8 cellular contexts compared by ENCODE assay signal in the genomic region with DNA sequence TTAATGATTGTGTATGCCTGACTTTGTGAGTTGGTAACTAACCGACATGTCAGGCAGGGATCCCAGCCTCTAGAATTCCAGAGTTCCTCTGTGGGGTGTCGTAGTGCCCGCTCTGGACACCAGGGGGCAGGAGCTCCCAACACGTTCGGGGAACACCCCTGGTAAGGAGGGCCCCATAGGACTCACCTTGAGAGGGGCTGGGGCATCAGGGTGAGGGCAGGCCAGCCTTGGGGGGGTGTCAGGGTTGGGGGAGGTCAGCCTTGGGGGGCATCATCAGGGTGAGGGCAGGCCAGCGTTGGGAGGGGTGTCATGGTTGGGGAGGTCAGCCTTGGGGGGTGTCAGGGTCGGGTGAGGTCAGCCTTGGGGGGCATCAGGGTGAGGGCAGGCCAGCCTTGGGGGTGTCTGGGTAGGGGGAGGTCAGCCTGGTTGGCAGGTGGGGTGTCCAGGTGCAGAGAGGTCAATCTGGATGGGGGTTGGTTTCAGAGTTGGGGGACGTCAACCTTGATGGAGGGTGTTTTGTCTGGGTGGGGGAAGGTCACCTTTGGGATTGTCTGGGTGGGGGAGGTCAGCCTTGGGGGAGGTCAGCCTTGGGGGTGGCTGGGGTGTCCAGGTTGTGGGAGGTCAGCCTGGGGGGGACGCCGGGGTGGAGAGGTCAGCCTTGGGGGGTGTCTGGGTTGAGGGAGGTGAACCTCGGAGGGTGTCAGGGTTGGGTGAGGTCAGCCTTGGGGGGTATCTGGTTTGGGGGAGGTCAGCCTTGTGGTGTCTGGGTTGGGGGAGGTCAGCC. TPM values are rescaled to one million over a fixed set of nuclear protein-coding genes. Genes with fewer than 3 reads are reported as not detected.
A peak's percentile ranks its signal among the peaks of the same experiment; 100 is the strongest.
DNase-seq lines count a peak whose midpoint lies in the region; ATAC-seq lines count a peak whose summit lies in the region.

No MANE protein-coding gene starts in this region.

- no peaks in the 10 kb centered on the region for H3K27me3 Mint-ChIP-seq in activated CD4-positive, alpha-beta memory T cell treated with anti-CD3 and anti-CD28 coated beads, Interleukin-2, amount 10 ng/mL, durations not matched to agents 7 days and 5 days

- no peak overlapping the region for H3K4me3 Mint-ChIP-seq in activated CD4-positive, alpha-beta memory T cell treated with anti-CD3 and anti-CD28 coated beads, Interleukin-2, amount 10 ng/mL, durations not matched to agents 7 days and 5 days

- H3K36me3 Mint-ChIP-seq in activated CD4-positive, alpha-beta memory T cell treated with anti-CD3 and anti-CD28 coated beads, Interleukin-2, amount 10 ng/mL, durations not matched to agents 7 days and 5 days (ENCODE audit: low read depth) = peaks cover 47% of the 10 kb centered on the region

- peaks cover 2% of the 10 kb centered on the region for H3K9me3 Mint-ChIP-seq in activated CD4-positive, alpha-beta memory T cell treated with anti-CD3 and anti-CD28 coated beads, Interleukin-2, amount 10 ng/mL, durations not matched to agents 7 days and 5 days

- ATAC-seq in HG03097 (IDR thresholded peaks at IDR 0.05; ENCODE audit: low FRiP score, unreplicated experiment) = no peak

- H3K4me1 Mint-ChIP-seq in activated CD4-positive, alpha-beta memory T cell treated with anti-CD3 and anti-CD28 coated beads, Interleukin-2, amount 10 ng/mL, durations not matched to agents 7 days and 5 days = no peaks in the 10 kb centered on the region

- CTCF ChIA-PET in activated CD4-positive, alpha-beta memory T cell treated with anti-CD3 and anti-CD28 coated beads, Interleukin-2, amount 10 ng/mL, durations not matched to agents 7 days and 5 days (lab: Charles Lee) = interaction anchor here (0.6 to 4.5 kb wide), 6 partner anchors 22 to 279 kb away, joined by 3 to 32 read pairs (median 4); partner anchors contain the start of genes GET4 and SUN1

- POLR2A ChIA-PET in activated CD4-positive, alpha-beta memory T cell treated with anti-CD3 and anti-CD28 coated beads, Interleukin-2, amount 10 ng/mL, durations not matched to agents 7 days and 5 days (lab: Charles Lee) = interaction anchor here (1.8 kb wide), 1 partner anchor 86 kb away, joined by 7 read pairs; no protein-coding TSS in a partner anchor

- H3K27ac Mint-ChIP-seq in activated CD4-positive, alpha-beta memory T cell treated with anti-CD3 and anti-CD28 coated beads, Interleukin-2, amount 10 ng/mL, durations not matched to agents 7 days and 5 days = no peak overlapping the region

- DNase-seq in NCI-H345 (lab: John Stamatoyannopoulos, UW) (peak; percentile 41), NCI-H345 treated with DMSO at 0.1 percent for 48 hours (lab: John Stamatoyannopoulos, UW; ENCODE audit: unreplicated experiment) (no peak), NCI-H2029 (lab: John Stamatoyannopoulos, UW) (peak; percentile 19), mucosa of gallbladder (ENCODE audit: low spot score) (peak; percentile 72)
- peak; percentile 70 for DNase-seq in activated CD4-positive, alpha-beta memory T cell treated with anti-CD3 and anti-CD28 coated beads, Interleukin-2, amount 10 ng/mL, durations not matched to agents 7 days and 5 days
- peak; percentile 55 for DNase-seq in effector CD8-positive, alpha-beta T cell (lab: John Stamatoyannopoulos, UW)
- DNase-seq in stimulated activated CD8-positive, alpha-beta memory T cell treated with anti-CD3 and anti-CD28 coated beads, Interleukin-7, amount 100 ng/mL, for 48 hours (ENCODE audit: extremely low read depth in 1 of 2, low read depth in 1 of 2) = peak; percentile 14 to 50

RNA-seq across cellular contexts. Expression of gene SUN1, which starts 45.6 kb away (rescaled TPM):
- 10 to 100 TPM; 65.7 to 72.8 TPM for total RNA-seq in activated CD4-positive, alpha-beta memory T cell treated with anti-CD3 and anti-CD28 coated beads, Interleukin-2, amount 10 ng/mL, durations not matched to agents 7 days and 5 days
- 126 TPM for total RNA-seq in mucosa of gallbladder

RNA-seq across cellular contexts. Expression of gene PRKAR1B, which starts 59.6 kb away (rescaled TPM):
- 10 to 100 TPM; 13.1 to 13.4 TPM for total RNA-seq in activated CD4-positive, alpha-beta memory T cell treated with anti-CD3 and anti-CD28 coated beads, Interleukin-2, amount 10 ng/mL, durations not matched to agents 7 days and 5 days
- 19.9 TPM for total RNA-seq in mucosa of gallbladder
